Comparison of ENCODE assay signal across 13 cellular contexts in the genomic region with DNA sequence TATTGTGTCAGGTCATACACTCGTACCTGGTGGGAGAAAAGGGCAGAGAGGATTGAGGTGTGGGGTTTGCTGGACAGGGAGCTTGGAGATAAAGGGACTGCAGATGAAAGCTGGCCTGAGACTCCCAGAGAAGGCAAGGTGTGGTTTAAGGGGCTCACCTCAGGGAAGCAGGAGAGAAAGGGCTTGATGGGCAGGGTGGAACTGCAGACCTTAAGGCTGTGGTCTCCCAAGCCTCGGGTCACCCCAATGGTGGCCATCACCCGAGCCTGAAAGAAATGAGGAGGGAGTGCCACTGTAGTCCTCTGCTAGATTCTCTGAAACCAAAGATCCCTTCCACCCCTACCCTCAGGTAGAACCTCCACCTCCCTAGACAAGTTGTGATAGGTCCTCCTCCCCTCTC. TPM values are rescaled to one million over a fixed set of nuclear protein-coding genes. Genes with fewer than 3 reads are reported as not detected.
DNase-seq lines count a peak whose midpoint lies in the region; TF ChIP-seq lines count a peak whose summit lies in the region.
"Had no signal": no experiment of that assay in that cellular context is flagged by ENCODE, and none has a peak within 500 bp of the region (broad histone marks: within the 10 kb centered on the region; RNA-seq: fewer than 3 reads in every experiment).

No MANE protein-coding gene starts in this region.

- H3K36me3 ChIP-seq in left ventricle myocardium inferior (no peaks in the 10 kb centered on the region), osteoblast (ENCODE audit: insufficient read depth, low read length) (no peaks in the 10 kb centered on the region), tibial artery (no peaks in the 10 kb centered on the region)
- H3K36me3 ChIP-seq: BE2C had no signal

- peak overlapping the region; percentile 44 for H3K4me3 Mint-ChIP-seq in endothelial cell (ENCODE audit: unreplicated experiment)
- H3K4me3 Mint-ChIP-seq: GM23338 had no signal

- peaks cover 15% of the 10 kb centered on the region for H3K36me3 Mint-ChIP-seq in endothelial cell (ENCODE audit: low read depth, unreplicated experiment)
- H3K36me3 Mint-ChIP-seq: CD4-positive, CD25-positive, alpha-beta regulatory T cell had no signal

- H3K9me3 ChIP-seq in left ventricle myocardium inferior (replicated peaks) (no peaks in the 10 kb centered on the region), osteoblast (ENCODE audit: low read depth, low read length) (no peaks in the 10 kb centered on the region), tibial artery (no peaks in the 10 kb centered on the region)
- H3K9me3 ChIP-seq: BE2C had no signal

- TF ChIP-seq CTCF in left ventricle myocardium inferior (IDR thresholded peaks at IDR 0.05; ENCODE audit: borderline replicate concordance) (no peak), endothelial cell (IDR thresholded peaks at IDR 0.05; ENCODE audit: unreplicated experiment) (no peak), osteoblast (IDR thresholded peaks at IDR 0.05; ENCODE audit: extremely low read depth, low read depth, low read length) (no peak), dorsolateral prefrontal cortex (IDR thresholded peaks at IDR 0.05 in 54 of 56, conservative IDR thresholded peaks at IDR 0.05 in 2 of 56; ENCODE audit: low read depth in 1 of 56, partially characterized antibody in 56 of 56) (no peak), tibial artery (IDR thresholded peaks at IDR 0.05) (no peak)

- intact Hi-C loops in cardiac septum (cut with DNase I) (no loop called here), left ventricle myocardium inferior (cut with micrococcal nuclease) (no loop called here), dorsolateral prefrontal cortex (cut with DNase I) (loop anchor here in 1 of 2 donors (5.0 to 10.0 kb wide), 3 partner anchors 164 to 334 kb away; no protein-coding TSS in a partner anchor), tibial artery (cut with DNase I; ENCODE audit: low total_unique reads) (loop anchor here (10.0 kb wide), 1 partner anchor 244 kb away; a partner anchor contains a TSS)

- H3K4me2 ChIP-seq in osteoblast (ENCODE audit: insufficient read depth, low read length): no peak overlapping the region

- peaks cover 11% of the 10 kb centered on the region for H4K20me1 ChIP-seq in osteoblast (ENCODE audit: insufficient read depth, low read length)

- peaks cover 27% of the 10 kb centered on the region for H3K4me1 Mint-ChIP-seq in endothelial cell (ENCODE audit: unreplicated experiment)

- no peaks in the 10 kb centered on the region for H3K9me3 Mint-ChIP-seq in endothelial cell (ENCODE audit: unreplicated experiment)
- H3K9me3 Mint-ChIP-seq: GM23338 had no signal

- DNase-seq in cardiac septum (ENCODE audit: low spot score) (peak; percentile 9), left ventricle myocardium inferior (no peak), endothelial cell (ENCODE audit: low spot score) (no peak), osteoblast (ENCODE audit: insufficient read length, low spot score, missing footprints) (peak; percentile 1), dorsolateral prefrontal cortex (no peak), tibial artery (no peak), NCI-H1048 (lab: John Stamatoyannopoulos, UW) (no peak)
- DNase-seq: ACHN; BE2C; CD4-positive, CD25-positive, alpha-beta regulatory T cell had no signal

- H3K27ac ChIP-seq in left ventricle myocardium inferior (replicated peaks) (no peak overlapping the region), osteoblast (ENCODE audit: low read depth, low read length) (no peak overlapping the region), dorsolateral prefrontal cortex (no peak overlapping the region), tibial artery (no peak overlapping the region)
- H3K27ac ChIP-seq: HL-60 had no signal

- H3K4me1 ChIP-seq in left ventricle myocardium inferior (peaks cover 37% of the 10 kb centered on the region), osteoblast (ENCODE audit: insufficient read depth, low read length) (peaks cover 11% of the 10 kb centered on the region), tibial artery (peaks cover 0 to 33% (median 25%) of the 10 kb centered on the region in 4 donors)

- H3K4me3 ChIP-seq in left ventricle myocardium inferior (no peak overlapping the region), osteoblast (ENCODE audit: insufficient read depth, low read length) (no peak overlapping the region), dorsolateral prefrontal cortex (no peak overlapping the region), tibial artery (no peak overlapping the region)
- H3K4me3 ChIP-seq: K562 had no signal

- H3K27ac Mint-ChIP-seq in endothelial cell (ENCODE audit: unreplicated experiment): peak overlapping the region; percentile 42
- H3K27ac Mint-ChIP-seq: CD4-positive, CD25-positive, alpha-beta regulatory T cell; GM23338 had no signal

- peaks cover 19% of the 10 kb centered on the region for H3K79me2 ChIP-seq in osteoblast (ENCODE audit: insufficient read depth, low read length)

- H3K27me3 Mint-ChIP-seq in endothelial cell (ENCODE audit: unreplicated experiment): peaks cover 28% of the 10 kb centered on the region

- H2AFZ ChIP-seq in osteoblast (ENCODE audit: low read length): no peak overlapping the region
- H2AFZ ChIP-seq: GM23338 had no signal

- H3K27me3 ChIP-seq in left ventricle myocardium inferior (ENCODE audit: low read depth) (no peaks in the 10 kb centered on the region), osteoblast (ENCODE audit: insufficient read depth, low read length) (no peaks in the 10 kb centered on the region), dorsolateral prefrontal cortex (no peaks in the 10 kb centered on the region), tibial artery (no peaks in the 10 kb centered on the region)

RNA-seq across cellular contexts. Expression of a gene that starts 3.7 kb away (rescaled TPM):
- total RNA-seq in cardiac septum: 270 TPM
- total RNA-seq in left ventricle myocardium inferior: 129 TPM
- total RNA-seq in endothelial cell (ENCODE audit: unreplicated experiment): 300 TPM
- total RNA-seq in osteoblast: 276 and 325 TPM in 2 replicates
- total RNA-seq in dorsolateral prefrontal cortex: 100 to 1,000 TPM in 21 of 120 experiments, 10 to 100 TPM in 99; 36.8 to 162 (median 72.5) TPM

RNA-seq across cellular contexts. Expression of a gene that starts 4.5 kb away (rescaled TPM):
- total RNA-seq in cardiac septum (10.7 TPM), left ventricle myocardium inferior (5.4 TPM), endothelial cell (ENCODE audit: unreplicated experiment) (1.6 TPM), osteoblast (0.59 and 1.1 TPM in 2 replicates), dorsolateral prefrontal cortex (10 to 100 TPM in 6 of 120 experiments, 1 to 10 TPM in 114; 2.4 to 11.9 (median 6.6) TPM)
- total RNA-seq: CD4-positive, CD25-positive, alpha-beta regulatory T cell had no signal

RNA-seq across cellular contexts. Expression of a gene that starts 36.1 kb away (rescaled TPM):
- total RNA-seq in cardiac septum: 18.3 TPM
- 12.7 TPM for total RNA-seq in left ventricle myocardium inferior
- 43.5 TPM for total RNA-seq in endothelial cell (ENCODE audit: unreplicated experiment)
- 35.1 and 38.7 TPM in 2 replicates for total RNA-seq in osteoblast
- total RNA-seq in dorsolateral prefrontal cortex: 10 to 100 TPM; 12.5 to 54.5 (median 25.7) TPM

Comparison
In these comparisons a context has a peak if more than half of its experiments do, and no peak if none do; other contexts are left out.
1. DNase-seq: peak in cardiac septum (single experiment) and osteoblast (single experiment); none in left ventricle myocardium inferior (single experiment), endothelial cell (single experiment), dorsolateral prefrontal cortex (0 of 10), tibial artery (0 of 2) and NCI-H1048 (single experiment).